Comparison of ENCODE assay signal across 8 cellular contexts in genomic region chr1:23562138-23562819, GRCh38. TPM values are rescaled to one million over a fixed set of nuclear protein-coding genes. Genes with fewer than 3 reads are reported as not detected.
DNase-seq lines count a peak whose midpoint lies in the region; ATAC-seq and TF ChIP-seq lines count a peak whose summit lies in the region.

No MANE protein-coding gene starts in this region.

- no peak for ATAC-seq in HG03439 (IDR thresholded peaks at IDR 0.05; ENCODE audit: unreplicated experiment)

- POLR2A ChIA-PET in GM10248 (lab: Yijun Ruan, JAX): interaction anchor here (0.6 kb wide), 1 partner anchor 30 kb away, joined by 4 read pairs; no protein-coding TSS in a partner anchor

- DNase-seq in A172 (ENCODE audit: low spot score) (peak; percentile 89), GM10248 (ENCODE audit: extremely low spot score) (peak; percentile 77), NCI-H2107 (lab: John Stamatoyannopoulos, UW) (peak; percentile 96), fibroblast of mammary gland (ENCODE audit: low read depth) (peak; percentile 98), myocyte (ENCODE audit: low read depth) (peak; percentile 95), ureter (ENCODE audit: low spot score) (peak; percentile 95)

- CTCF ChIA-PET in GM10248 (lab: Yijun Ruan, JAX): interaction anchor here (1.5 to 24.9 kb wide), 2 partner anchors 28 to 73 kb away, joined by 3 to 858 read pairs; no protein-coding TSS in a partner anchor

- no peak for TF ChIP-seq CTCF in GM10248 (IDR thresholded peaks at IDR 0.05; ENCODE audit: control extremely low read depth, extremely low read depth, low read depth, missing control alignments)
- no peak for TF ChIP-seq CTCF in WI38 (IDR thresholded peaks at IDR 0.05; ENCODE audit: low read depth, low read length)
- no peak for TF ChIP-seq CTCF in fibroblast of mammary gland (conservative IDR thresholded peaks at IDR 0.05; ENCODE audit: control insufficient read depth, insufficient read depth, low read depth, low read length)

- H3K4me3 ChIP-seq in WI38 (ENCODE audit: low read depth, low read length) (peak overlapping the region; percentile 13; the same call in 1 of the 2 replicates), fibroblast of mammary gland (ENCODE audit: control insufficient read depth, low read depth, low read length) (no peak overlapping the region)

RNA-seq across cellular contexts. Expression of gene ID3, which starts 3.0 kb away (rescaled TPM):
- 83.7 and 244 TPM in 2 replicates for total RNA-seq in A172 (2014; rRNA removed; shearing (Covaris generic))
- total RNA-seq in myocyte (13.5 and 21.1 TPM in 2 replicates), ureter (81.0 TPM)
- 43.6 TPM for polyA plus RNA-seq in myocyte (2012)

RNA-seq across cellular contexts. Expression of gene E2F2, which starts 31.2 kb away (rescaled TPM):
- total RNA-seq in A172 (2014; rRNA removed; shearing (Covaris generic)): 3.8 and 4.0 TPM in 2 replicates
- 0.13 and 0.16 TPM in 2 replicates for total RNA-seq in myocyte
- 0.03 TPM for polyA plus RNA-seq in myocyte (2012)
- 0.52 TPM for total RNA-seq in ureter
